In the genomic region with DNA sequence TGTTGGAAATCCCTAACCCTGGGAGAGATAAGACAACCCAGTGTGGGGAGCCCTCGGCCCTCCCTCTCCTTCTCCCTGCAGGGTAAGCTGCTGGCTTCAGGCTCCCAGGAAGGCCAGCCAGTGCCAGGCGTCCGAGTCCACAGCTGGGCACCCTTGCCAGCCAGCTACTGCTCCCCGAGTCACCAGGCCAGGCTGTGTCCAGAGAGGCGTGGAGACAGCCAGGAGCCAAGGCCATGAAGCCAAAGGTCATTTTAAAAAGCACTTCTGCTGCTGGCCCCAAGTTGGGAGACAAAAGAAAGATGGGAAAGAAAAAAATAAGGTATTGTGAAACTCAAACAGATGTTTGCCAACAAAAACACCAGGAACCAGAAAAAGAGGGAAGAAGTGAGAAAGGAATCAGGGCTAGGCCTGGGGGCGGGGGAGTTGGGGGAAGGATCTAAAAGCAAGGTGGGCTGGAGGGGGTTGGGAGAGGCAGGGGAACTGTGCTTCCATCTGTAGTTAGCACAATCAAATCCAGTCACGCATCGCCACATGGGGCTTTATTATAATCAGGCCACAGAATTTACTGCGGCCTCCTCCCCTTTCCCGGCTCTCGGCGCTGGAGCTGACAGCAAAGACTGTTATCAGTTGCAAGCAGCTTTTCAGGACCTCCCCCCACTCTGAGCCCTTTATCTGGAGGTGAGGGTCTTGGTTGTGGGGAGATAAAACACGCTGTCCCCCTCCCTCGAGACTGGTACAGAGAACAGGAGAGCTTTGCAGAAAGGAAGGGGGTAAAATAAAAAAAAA, we compare ENCODE assay signal across 13 cellular contexts. TPM values are rescaled to one million over a fixed set of nuclear protein-coding genes. Genes with fewer than 3 reads are reported as not detected.
DNase-seq lines count a peak whose midpoint lies in the region; ATAC-seq and TF ChIP-seq lines count a peak whose summit lies in the region.
"Had no signal": no experiment of that assay in that cellular context is flagged by ENCODE, and none has a peak within 500 bp of the region (broad histone marks: within the 10 kb centered on the region; RNA-seq: fewer than 3 reads in every experiment).

No MANE protein-coding gene starts in this region.

- peaks cover 9% of the 10 kb centered on the region for H3K4me1 Mint-ChIP-seq in activated T-helper 1 cell treated with anti-CD3 and anti-CD28 coated beads, Interleukin-12 subunit alpha, Interleukin-12 subunit beta, Interleukin-2, Interleukin-4 antibody, amounts not matched to agents 30 ng/mL and 10 ng/mL and 1 ng/mL, durations not matched to agents 14 hours and 24 hours and 36 hours (ENCODE audit: low read depth)
- peaks cover 12% of the 10 kb centered on the region for H3K4me1 Mint-ChIP-seq in activated CD8-positive, alpha-beta memory T cell treated with anti-CD3 and anti-CD28 coated beads, Interleukin-2, amount 10 ng/mL, durations not matched to agents 7 days and 5 days

- TF ChIP-seq EP300 in gastroesophageal sphincter (IDR thresholded peaks at IDR 0.05): no peak

- DNase-seq in CMK (ENCODE audit: low read depth) (peak; percentile 90), neuronal stem cell (ENCODE audit: low spot score) (no peak), NCI-H446 (lab: John Stamatoyannopoulos, UW) (no peak)
- DNase-seq in activated T-helper 1 cell treated with anti-CD3 and anti-CD28 coated beads, Interleukin-12 subunit alpha, Interleukin-12 subunit beta, Interleukin-2, Interleukin-4 antibody, amounts not matched to agents 30 ng/mL and 10 ng/mL and 1 ng/mL, durations not matched to agents 14 hours and 24 hours and 36 hours (ENCODE audit: low spot score): no peak
- DNase-seq in activated CD8-positive, alpha-beta memory T cell treated with anti-CD3 and anti-CD28 coated beads, Interleukin-2, amount 10 ng/mL, durations not matched to agents 7 days and 5 days: no peak
- DNase-seq: activated CD4-positive, alpha-beta memory T cell treated with anti-CD3 and anti-CD28 coated beads, Interleukin-2, amount 10 ng/mL, durations not matched to agents 7 days and 5 days; CD4-positive, alpha-beta T cell; effector memory CD4-positive, alpha-beta T cell; naive B cell; SIG-M5 had no signal

- peak overlapping the region; percentile 88 for H2AK5ac ChIP-seq in neuronal stem cell (ENCODE audit: low read depth, low read length)

- H3K9me3 Mint-ChIP-seq in activated T-helper 1 cell treated with anti-CD3 and anti-CD28 coated beads, Interleukin-12 subunit alpha, Interleukin-12 subunit beta, Interleukin-2, Interleukin-4 antibody, amounts not matched to agents 30 ng/mL and 10 ng/mL and 1 ng/mL, durations not matched to agents 14 hours and 24 hours and 36 hours: no peaks in the 10 kb centered on the region
- no peaks in the 10 kb centered on the region for H3K9me3 Mint-ChIP-seq in activated CD8-positive, alpha-beta memory T cell treated with anti-CD3 and anti-CD28 coated beads, Interleukin-2, amount 10 ng/mL, durations not matched to agents 7 days and 5 days (ENCODE audit: low read depth)
- H3K9me3 Mint-ChIP-seq: activated CD4-positive, alpha-beta memory T cell treated with anti-CD3 and anti-CD28 coated beads, Interleukin-2, amount 10 ng/mL, durations not matched to agents 7 days and 5 days; CD4-positive, alpha-beta T cell had no signal

- H3K27me3 ChIP-seq in gastroesophageal sphincter (no peaks in the 10 kb centered on the region), neuronal stem cell (ENCODE audit: control insufficient read depth in 3 of 3, insufficient read depth in 3 of 3, low read depth in 1 of 3, low read length in 3 of 3) (no peaks in the 10 kb centered on the region)

- H4K91ac ChIP-seq in neuronal stem cell (ENCODE audit: low read depth, low read length, poor library complexity): peak overlapping the region; percentile 65

- H3K4me2 ChIP-seq in neuronal stem cell (ENCODE audit: insufficient read depth, low read length, poor library complexity, severe bottlenecking): peak overlapping the region; percentile 40

- H3K4me1 ChIP-seq in gastroesophageal sphincter (peaks cover 0 to 10% (median 0%) of the 10 kb centered on the region in 3 donors), neuronal stem cell (ENCODE audit: control insufficient read depth in 2 of 2, insufficient read depth in 1 of 2, low read depth in 1 of 2, low read length in 2 of 2) (peaks cover 20 to 30% of the 10 kb centered on the region in 2 donors)

- ATAC-seq in gastroesophageal sphincter (peak; percentile 44), HG03432 (IDR thresholded peaks at IDR 0.05; ENCODE audit: unreplicated experiment) (no peak), HG03025 (IDR thresholded peaks at IDR 0.05; ENCODE audit: low FRiP score, unreplicated experiment) (no peak)
- ATAC-seq in activated CD8-positive, alpha-beta memory T cell treated with anti-CD3 and anti-CD28 coated beads, Interleukin-2, amount 10 ng/mL, durations not matched to agents 7 days and 5 days: no peak

- no peaks in the 10 kb centered on the region for H3K9me3 ChIP-seq in gastroesophageal sphincter
- H3K9me3 ChIP-seq in neuronal stem cell (replicated peaks in 1 of 2; ENCODE audit: control insufficient read depth in 2 of 2, insufficient read depth in 1 of 2, low read depth in 1 of 2, low read length in 2 of 2): no peaks in the 10 kb centered on the region

- no peak overlapping the region for H3K14ac ChIP-seq in neuronal stem cell (ENCODE audit: low read length)

- H3K4ac ChIP-seq in neuronal stem cell (ENCODE audit: low read length): no peak overlapping the region

- no peak overlapping the region for H2BK12ac ChIP-seq in neuronal stem cell (ENCODE audit: low read length)

- CTCF ChIA-PET in activated CD8-positive, alpha-beta memory T cell treated with anti-CD3 and anti-CD28 coated beads, Interleukin-2, amount 10 ng/mL, durations not matched to agents 7 days and 5 days (lab: Charles Lee): interaction anchor here (0.7 kb wide), 1 partner anchor 20 kb away, joined by 3 read pairs; no protein-coding TSS in a partner anchor

- no peak overlapping the region for H3K23ac ChIP-seq in neuronal stem cell (ENCODE audit: low read depth, low read length, poor library complexity)

- H3K36me3 ChIP-seq in gastroesophageal sphincter (peaks cover 0 to 93% of the 10 kb centered on the region in 2 donors), neuronal stem cell (replicated peaks in 1 of 2; ENCODE audit: control insufficient read depth in 2 of 2, insufficient read depth in 2 of 2, low read length in 2 of 2) (peaks cover 2 to 23% of the 10 kb centered on the region in 2 donors)

- no peaks in the 10 kb centered on the region for H3K27me3 Mint-ChIP-seq in activated T-helper 1 cell treated with anti-CD3 and anti-CD28 coated beads, Interleukin-12 subunit alpha, Interleukin-12 subunit beta, Interleukin-2, Interleukin-4 antibody, amounts not matched to agents 30 ng/mL and 10 ng/mL and 1 ng/mL, durations not matched to agents 14 hours and 24 hours and 36 hours (ENCODE audit: insufficient read depth)
- H3K27me3 Mint-ChIP-seq in activated CD8-positive, alpha-beta memory T cell treated with anti-CD3 and anti-CD28 coated beads, Interleukin-2, amount 10 ng/mL, durations not matched to agents 7 days and 5 days: no peaks in the 10 kb centered on the region
- H3K27me3 Mint-ChIP-seq: activated CD4-positive, alpha-beta memory T cell treated with anti-CD3 and anti-CD28 coated beads, Interleukin-2, amount 10 ng/mL, durations not matched to agents 7 days and 5 days; CD4-positive, alpha-beta T cell; naive B cell had no signal

- H3K79me1 ChIP-seq in neuronal stem cell (ENCODE audit: low read depth, low read length): no peaks in the 10 kb centered on the region

- no peak for TF ChIP-seq POLR2A in gastroesophageal sphincter (IDR thresholded peaks at IDR 0.05)

- H3K9ac ChIP-seq in neuronal stem cell (ENCODE audit: low read depth, low read length, poor library complexity): peak overlapping the region; percentile 46

- intact Hi-C loops in activated T-helper 1 cell treated with anti-CD3 and anti-CD28 coated beads, Interleukin-12 subunit alpha, Interleukin-12 subunit beta, Interleukin-2, Interleukin-4 antibody, amounts not matched to agents 30 ng/mL and 10 ng/mL and 1 ng/mL, durations not matched to agents 14 hours and 24 hours and 36 hours (cut with micrococcal nuclease): no loop called here

- H4K8ac ChIP-seq in neuronal stem cell (ENCODE audit: low read depth, low read length): peak overlapping the region; percentile 20

- 80 to 86% methylated on average over 4 to 5 of the region's 14 CpGs for WGBS in gastroesophageal sphincter (ENCODE audit: low coverage in 1 of 2), 2 donors
- no CpG with 5 or more reads among the region's 14 CpGs for WGBS in neuronal stem cell (ENCODE audit: extremely low coverage in 2 of 2, insufficient read length in 2 of 2, insufficient replicate concordance in 1 of 2), 2 donors

- peak overlapping the region; percentile 18 for H2BK15ac ChIP-seq in neuronal stem cell (ENCODE audit: low read length)

- H2BK120ac ChIP-seq in neuronal stem cell (ENCODE audit: low read depth, low read length): peak overlapping the region; percentile 43

- H3K4me3 ChIP-seq in gastroesophageal sphincter (no peak overlapping the region), neuronal stem cell (ENCODE audit: low read length in 2 of 2) (peak overlapping the region in 1 of 2 donors; percentile 7)

- peak overlapping the region; percentile 89 for H3K18ac ChIP-seq in neuronal stem cell (ENCODE audit: low read length)

- H3K36me3 Mint-ChIP-seq in activated T-helper 1 cell treated with anti-CD3 and anti-CD28 coated beads, Interleukin-12 subunit alpha, Interleukin-12 subunit beta, Interleukin-2, Interleukin-4 antibody, amounts not matched to agents 30 ng/mL and 10 ng/mL and 1 ng/mL, durations not matched to agents 14 hours and 24 hours and 36 hours (ENCODE audit: low read depth): peaks cover 40% of the 10 kb centered on the region
- H3K36me3 Mint-ChIP-seq in activated CD8-positive, alpha-beta memory T cell treated with anti-CD3 and anti-CD28 coated beads, Interleukin-2, amount 10 ng/mL, durations not matched to agents 7 days and 5 days: peaks cover 9% of the 10 kb centered on the region

- H3K27ac Mint-ChIP-seq in activated T-helper 1 cell treated with anti-CD3 and anti-CD28 coated beads, Interleukin-12 subunit alpha, Interleukin-12 subunit beta, Interleukin-2, Interleukin-4 antibody, amounts not matched to agents 30 ng/mL and 10 ng/mL and 1 ng/mL, durations not matched to agents 14 hours and 24 hours and 36 hours: peak overlapping the region; percentile 85
- no peak overlapping the region for H3K27ac Mint-ChIP-seq in activated CD8-positive, alpha-beta memory T cell treated with anti-CD3 and anti-CD28 coated beads, Interleukin-2, amount 10 ng/mL, durations not matched to agents 7 days and 5 days
- H3K27ac Mint-ChIP-seq: activated CD4-positive, alpha-beta memory T cell treated with anti-CD3 and anti-CD28 coated beads, Interleukin-2, amount 10 ng/mL, durations not matched to agents 7 days and 5 days; CD4-positive, alpha-beta T cell had no signal

- no peak for TF ChIP-seq CTCF in gastroesophageal sphincter (IDR thresholded peaks at IDR 0.05)

- H3K27ac ChIP-seq in gastroesophageal sphincter: peak overlapping the region in 2 of 4 donors; percentile 25 to 43
- H3K27ac ChIP-seq in neuronal stem cell (replicated peaks; ENCODE audit: low read length): peak overlapping the region; percentile 92

- H2BK5ac ChIP-seq in neuronal stem cell (ENCODE audit: low read length): no peak overlapping the region

- no peak overlapping the region for H3K4me3 Mint-ChIP-seq in activated T-helper 1 cell treated with anti-CD3 and anti-CD28 coated beads, Interleukin-12 subunit alpha, Interleukin-12 subunit beta, Interleukin-2, Interleukin-4 antibody, amounts not matched to agents 30 ng/mL and 10 ng/mL and 1 ng/mL, durations not matched to agents 14 hours and 24 hours and 36 hours
- H3K4me3 Mint-ChIP-seq in activated CD8-positive, alpha-beta memory T cell treated with anti-CD3 and anti-CD28 coated beads, Interleukin-2, amount 10 ng/mL, durations not matched to agents 7 days and 5 days: no peak overlapping the region
- H3K4me3 Mint-ChIP-seq: activated CD4-positive, alpha-beta memory T cell treated with anti-CD3 and anti-CD28 coated beads, Interleukin-2, amount 10 ng/mL, durations not matched to agents 7 days and 5 days; CD4-positive, alpha-beta T cell had no signal

- H2AFZ ChIP-seq in neuronal stem cell (ENCODE audit: low read length): peak overlapping the region; percentile 83

RNA-seq across cellular contexts. Expression of gene RBM19, which starts 33.5 kb away (rescaled TPM):
- 102 TPM in 2 replicates for total RNA-seq in activated T-helper 1 cell treated with anti-CD3 and anti-CD28 coated beads, Interleukin-12 subunit alpha, Interleukin-12 subunit beta, Interleukin-2, Interleukin-4 antibody, amounts not matched to agents 30 ng/mL and 10 ng/mL and 1 ng/mL, durations not matched to agents 14 hours and 24 hours and 36 hours
- total RNA-seq in gastroesophageal sphincter: 10 to 100 TPM; 24.5 to 45.3 (median 33.9) TPM
- polyA plus RNA-seq in neuronal stem cell (2013, experiment 1 of 2): 11.9 TPM
- polyA plus RNA-seq in neuronal stem cell (2013, experiment 2 of 2): 11.5 TPM
- 10 to 100 TPM; 39.8 to 55.7 TPM for total RNA-seq in activated CD8-positive, alpha-beta memory T cell treated with anti-CD3 and anti-CD28 coated beads, Interleukin-2, amount 10 ng/mL, durations not matched to agents 7 days and 5 days
